1 cellular context compared by ENCODE assay signal in genomic region chr22:19480789-19481188, GRCh38.
TF ChIP-seq lines count a peak whose summit lies in the region.

No MANE protein-coding gene starts in this region.

TF ChIP-seq in GM12878, 131 proteins besides CTCF, POLR2A, EP300 and RAD21:
- TF ChIP-seq, protein P1, sequence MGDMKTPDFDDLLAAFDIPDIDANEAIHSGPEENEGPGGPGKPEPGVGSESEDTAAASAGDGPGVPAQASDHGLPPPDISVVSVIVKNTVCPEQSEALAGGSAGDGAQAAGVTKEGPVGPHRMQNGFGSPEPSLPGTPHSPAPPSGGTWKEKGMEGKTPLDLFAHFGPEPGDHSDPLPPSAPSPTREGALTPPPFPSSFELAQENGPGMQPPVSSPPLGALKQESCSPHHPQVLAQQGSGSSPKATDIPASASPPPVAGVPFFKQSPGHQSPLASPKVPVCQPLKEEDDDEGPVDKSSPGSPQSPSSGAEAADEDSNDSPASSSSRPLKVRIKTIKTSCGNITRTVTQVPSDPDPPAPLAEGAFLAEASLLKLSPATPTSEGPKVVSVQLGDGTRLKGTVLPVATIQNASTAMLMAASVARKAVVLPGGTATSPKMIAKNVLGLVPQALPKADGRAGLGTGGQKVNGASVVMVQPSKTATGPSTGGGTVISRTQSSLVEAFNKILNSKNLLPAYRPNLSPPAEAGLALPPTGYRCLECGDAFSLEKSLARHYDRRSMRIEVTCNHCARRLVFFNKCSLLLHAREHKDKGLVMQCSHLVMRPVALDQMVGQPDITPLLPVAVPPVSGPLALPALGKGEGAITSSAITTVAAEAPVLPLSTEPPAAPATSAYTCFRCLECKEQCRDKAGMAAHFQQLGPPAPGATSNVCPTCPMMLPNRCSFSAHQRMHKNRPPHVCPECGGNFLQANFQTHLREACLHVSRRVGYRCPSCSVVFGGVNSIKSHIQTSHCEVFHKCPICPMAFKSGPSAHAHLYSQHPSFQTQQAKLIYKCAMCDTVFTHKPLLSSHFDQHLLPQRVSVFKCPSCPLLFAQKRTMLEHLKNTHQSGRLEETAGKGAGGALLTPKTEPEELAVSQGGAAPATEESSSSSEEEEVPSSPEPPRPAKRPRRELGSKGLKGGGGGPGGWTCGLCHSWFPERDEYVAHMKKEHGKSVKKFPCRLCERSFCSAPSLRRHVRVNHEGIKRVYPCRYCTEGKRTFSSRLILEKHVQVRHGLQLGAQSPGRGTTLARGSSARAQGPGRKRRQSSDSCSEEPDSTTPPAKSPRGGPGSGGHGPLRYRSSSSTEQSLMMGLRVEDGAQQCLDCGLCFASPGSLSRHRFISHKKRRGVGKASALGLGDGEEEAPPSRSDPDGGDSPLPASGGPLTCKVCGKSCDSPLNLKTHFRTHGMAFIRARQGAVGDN (IDR thresholded peaks at IDR 0.05), result no peak
- TF ChIP-seq SP1 (IDR thresholded peaks at IDR 0.05; ENCODE audit: low read depth, low read length), result no peak
- TF ChIP-seq CBX3 (IDR thresholded peaks at IDR 0.05; ENCODE audit: borderline replicate concordance, low read depth), result no peak
- no peak for TF ChIP-seq PAX8 (IDR thresholded peaks at IDR 0.05)
- no peak for TF ChIP-seq TCF3 (IDR thresholded peaks at IDR 0.05; ENCODE audit: borderline replicate concordance, insufficient read depth, low read depth, low read length)
- no peak for TF ChIP-seq ZBTB11 (CRISPR knock-in tag; IDR thresholded peaks at IDR 0.05)
- TF ChIP-seq IKZF1 (conservative IDR thresholded peaks at IDR 0.05), result no peak
- no peak for TF ChIP-seq ZNF207 (IDR thresholded peaks at IDR 0.05; ENCODE audit: borderline replicate concordance)
- no peak for TF ChIP-seq REST (IDR thresholded peaks at IDR 0.05; ENCODE audit: low read depth, low read length)
- TF ChIP-seq MYC (IDR thresholded peaks at IDR 0.05; ENCODE audit: insufficient read depth, insufficient read length, insufficient replicate concordance, low read length, severe bottlenecking), result no peak
- TF ChIP-seq TCF7 (IDR thresholded peaks at IDR 0.05; ENCODE audit: borderline replicate concordance), result no peak
- TF ChIP-seq BHLHE40 (IDR thresholded peaks at IDR 0.05; ENCODE audit: borderline replicate concordance in 1 of 2, low read depth in 2 of 2, low read length in 1 of 2), result no peak
- no peak for TF ChIP-seq MYB (IDR thresholded peaks at IDR 0.05; ENCODE audit: borderline replicate concordance, low read depth, low read length)
- TF ChIP-seq CUX1 (IDR thresholded peaks at IDR 0.05; ENCODE audit: insufficient replicate concordance, low read depth, low read length), result no peak
- no peak for TF ChIP-seq HCFC1 (IDR thresholded peaks at IDR 0.05; ENCODE audit: low read length)
